ENCODE assay signal across 1 cellular context in genomic region chr20:62581308-62581707, GRCh38.
TF ChIP-seq lines count a peak whose summit lies in the region.

No MANE protein-coding gene starts in this region.

TF ChIP-seq in GM23338, 12 proteins besides CTCF, POLR2A, EP300 and RAD21 (continued from another document):
- TF ChIP-seq ZNF462 (CRISPR knock-in tag; IDR thresholded peaks at IDR 0.05) (no peak), EZH2 (IDR thresholded peaks at IDR 0.05; ENCODE audit: low read depth, unreplicated experiment) (no peak), CREB1 (CRISPR knock-in tag; IDR thresholded peaks at IDR 0.05; ENCODE audit: low read depth) (no peak), EZH2phosphoT487 (IDR thresholded peaks at IDR 0.05; ENCODE audit: unreplicated experiment) (no peak)
